Comparison of ENCODE assay signal across 8 cellular contexts in the genomic region with DNA sequence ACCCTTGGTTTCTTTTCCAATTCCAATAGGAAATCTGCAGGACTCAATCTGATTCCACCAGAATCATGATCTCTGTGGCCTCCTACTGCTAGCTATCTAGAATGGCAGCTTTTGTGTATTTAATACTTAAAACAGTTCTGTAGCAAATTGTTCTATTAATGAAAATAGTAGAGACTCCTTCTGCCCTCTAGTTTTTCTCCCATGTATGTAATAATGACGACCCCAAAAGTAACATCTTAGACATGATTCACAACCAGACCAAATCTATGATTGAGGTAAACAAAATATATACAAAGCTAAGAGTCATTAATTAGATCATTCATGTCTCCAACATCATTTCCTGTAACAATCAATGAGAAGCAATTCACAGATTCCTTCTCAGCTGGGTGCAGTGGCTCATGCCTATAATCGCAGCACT.
DNase-seq lines count a peak whose midpoint lies in the region; ATAC-seq lines count a peak whose summit lies in the region.

No MANE protein-coding gene starts in this region.

- H3K27me3 Mint-ChIP-seq in effector memory CD8-positive, alpha-beta T cell, result no peaks in the 10 kb centered on the region

- H3K9me3 Mint-ChIP-seq in effector memory CD8-positive, alpha-beta T cell, result no peaks in the 10 kb centered on the region

- DNase-seq in DMS53 (lab: John Stamatoyannopoulos, UW), result peak; percentile 31
- no peak for DNase-seq in DMS53 treated with DMSO at 0.1 percent for 48 hours (lab: John Stamatoyannopoulos, UW; ENCODE audit: unreplicated experiment)
- peak; percentile 27 for DNase-seq in NCI-H2029 treated with DMSO at 0.1 percent for 48 hours (lab: John Stamatoyannopoulos, UW)
- no peak for DNase-seq in effector memory CD8-positive, alpha-beta T cell
- peak; percentile 56 for DNase-seq in pons (ENCODE audit: low spot score)
- no peak for DNase-seq in T-helper 2 cell
- no peak for DNase-seq in NOMO-1 treated with dmso at 0.1 percent for 144 hours (lab: John Stamatoyannopoulos, UW; ENCODE audit: unreplicated experiment)

- peak; percentile 3 for ATAC-seq in effector memory CD8-positive, alpha-beta T cell (replicated peaks)
- ATAC-seq in HG02973 (IDR thresholded peaks at IDR 0.05; ENCODE audit: unreplicated experiment), result no peak

- no peaks in the 10 kb centered on the region for H3K36me3 Mint-ChIP-seq in effector memory CD8-positive, alpha-beta T cell (ENCODE audit: insufficient read depth)

- peak overlapping the region; percentile 72 to 78 for H3K4me3 Mint-ChIP-seq in effector memory CD8-positive, alpha-beta T cell

- peaks cover 52 to 81% of the 10 kb centered on the region in 2 donors for H3K4me1 Mint-ChIP-seq in effector memory CD8-positive, alpha-beta T cell (ENCODE audit: low read depth in 2 of 2)

- H3K27ac Mint-ChIP-seq in effector memory CD8-positive, alpha-beta T cell, result peak overlapping the region in 1 of 2 donors; percentile 74

Comparison
In these comparisons a context has a peak if more than half of its experiments do, and no peak if none do; other contexts are left out.
1. DNase-seq: peak in DMS53 (single experiment), NCI-H2029 treated with DMSO at 0.1 percent for 48 hours (single experiment) and pons (single experiment); none in DMS53 treated with DMSO at 0.1 percent for 48 hours (single experiment), effector memory CD8-positive, alpha-beta T cell (0 of 3), T-helper 2 cell (0 of 5) and NOMO-1 treated with dmso at 0.1 percent for 144 hours (single experiment).